19 cellular contexts compared by ENCODE assay signal in genomic region chr6:142518126-142518525, GRCh38.
DNase-seq lines count a peak whose midpoint lies in the region; TF ChIP-seq lines count a peak whose summit lies in the region.
"Had no signal": no experiment of that assay in that cellular context is flagged by ENCODE, and none has a peak within 500 bp of the region (broad histone marks: within the 10 kb centered on the region; RNA-seq: fewer than 3 reads in every experiment).

No MANE protein-coding gene starts in this region.

- in situ Hi-C loops in GM13976 (cut with MboI; ENCODE audit: low sequenced_read_pairs, unreplicated experiment) = no loop called here

- H3K9me3 ChIP-seq in BLaER1 treated with 17β-estradiol and CSF1 and Interleukin-3, amounts not matched to agents 10 nM and 100 nM (replicated peaks in 1 of 11) = peaks cover 0 to 9% (median 0%) of the 10 kb centered on the region in 11 experiments; a peak in 4 of 22 replicates
- peaks cover 0 to 6% (median 0%) of the 10 kb centered on the region in 4 donors for H3K9me3 ChIP-seq in esophagus muscularis mucosa
- H3K9me3 ChIP-seq: tibial artery had no signal

- no peaks in the 10 kb centered on the region for H3K27me3 ChIP-seq in BLaER1 treated with 17β-estradiol and CSF1 and Interleukin-3, amounts not matched to agents 10 nM and 100 nM
- H3K27me3 ChIP-seq in esophagus muscularis mucosa = no peaks in the 10 kb centered on the region
- H3K27me3 ChIP-seq: neural progenitor cell, tibial artery had no signal

- peaks cover 0 to 10% (median 8%) of the 10 kb centered on the region in 10 experiments; a peak in 11 of 20 replicates for H3K4me1 ChIP-seq in BLaER1 treated with 17β-estradiol and CSF1 and Interleukin-3, amounts not matched to agents 10 nM and 100 nM
- peaks cover 0 to 10% (median 2%) of the 10 kb centered on the region in 4 donors for H3K4me1 ChIP-seq in esophagus muscularis mucosa
- H3K4me1 ChIP-seq: neural progenitor cell, tibial artery had no signal

- H3K27ac ChIP-seq in BLaER1 treated with 17β-estradiol and CSF1 and Interleukin-3, amounts not matched to agents 10 nM and 100 nM = no peak overlapping the region
- H3K27ac ChIP-seq in esophagus muscularis mucosa (replicated peaks in 1 of 4) = no peak overlapping the region
- H3K27ac ChIP-seq: neural progenitor cell, tibial artery had no signal

- WGBS in esophagus muscularis mucosa = no CpG with 5 or more reads among the region's 3 CpGs

- no peak overlapping the region for H3K4me3 ChIP-seq in BLaER1 treated with 17β-estradiol and CSF1 and Interleukin-3, amounts not matched to agents 10 nM and 100 nM
- H3K4me3 ChIP-seq in epithelial cell of esophagus (ENCODE audit: low read length) (no peak overlapping the region), esophagus muscularis mucosa (no peak overlapping the region)
- H3K4me3 ChIP-seq: neural progenitor cell, tibial artery had no signal

- TF ChIP-seq POLR2A in esophagus muscularis mucosa (IDR thresholded peaks at IDR 0.05; ENCODE audit: low read depth) = no peak

- TF ChIP-seq CTCF in epithelial cell of esophagus (IDR thresholded peaks at IDR 0.05; ENCODE audit: insufficient read depth, low read depth, low read length, missing control alignments) = no peak
- TF ChIP-seq CTCF in GM13976 (IDR thresholded peaks at IDR 0.05; ENCODE audit: borderline replicate concordance, control extremely low read depth, extremely low read depth, insufficient read depth, missing control alignments) = no peak
- TF ChIP-seq CTCF in esophagus muscularis mucosa (IDR thresholded peaks at IDR 0.05) = no peak

- no peak for TF ChIP-seq EP300 in esophagus muscularis mucosa (IDR thresholded peaks at IDR 0.05)

- DNase-seq in DMS 273 treated with DMSO at 0.1 percent for 48 hours (lab: John Stamatoyannopoulos, UW) = peak; percentile 88
- peak; percentile 97 for DNase-seq in NCI-H2171 treated with DMSO at 0.1 percent for 48 hours (lab: John Stamatoyannopoulos, UW)
- DNase-seq in epithelial cell of esophagus (ENCODE audit: low read depth) = peak; percentile 27
- DNase-seq in OCI-M2 (lab: John Stamatoyannopoulos, UW; ENCODE audit: unreplicated experiment) = no peak
- no peak for DNase-seq in GM13976 (ENCODE audit: low spot score)
- DNase-seq in esophagus muscularis mucosa (ENCODE audit: extremely low spot score) = no peak
- DNase-seq: activated CD4-positive, alpha-beta T cell treated with anti-CD3 and anti-CD28 coated beads for 36 hours; activated effector memory CD4-positive, alpha-beta T cell treated with anti-CD3 and anti-CD28 coated beads, Interleukin-2, amount 50 U/mL, for 16 hours; amygdala; cerebellar nuclear complex; DMS53; effector memory CD4-positive, alpha-beta T cell; mesenchymal stem cell; NCI-H2029; stimulated activated naive B cell treated with anti-CD40 and anti-IgM and Interleukin-4, amounts not matched to agents 10 μg/mL and 1 μg/mL and 100 μg/mL, for 72 hours; T-helper 9 cell; tibial artery had no signal

- H3K4me2 ChIP-seq in BLaER1 treated with 17β-estradiol and CSF1 and Interleukin-3, amounts not matched to agents 10 nM and 100 nM = peak overlapping the region in 7 of 11 experiments; percentile 35 to 53 (median 46); a peak in 14 of 22 replicates
- H3K4me2 ChIP-seq: neural progenitor cell had no signal

- H3K9ac ChIP-seq in BLaER1 treated with 17β-estradiol and CSF1 and Interleukin-3, amounts not matched to agents 10 nM and 100 nM = no peak overlapping the region
- H3K9ac ChIP-seq: neural progenitor cell had no signal

- intact Hi-C loops in esophagus muscularis mucosa (cut with DNase I) = no loop called here

- no peaks in the 10 kb centered on the region for H3K36me3 ChIP-seq in BLaER1 treated with 17β-estradiol and CSF1 and Interleukin-3, amounts not matched to agents 10 nM and 100 nM
- no peaks in the 10 kb centered on the region for H3K36me3 ChIP-seq in esophagus muscularis mucosa
- H3K36me3 ChIP-seq: neural progenitor cell, tibial artery had no signal

- H4K20me1 ChIP-seq in BLaER1 treated with 17β-estradiol and CSF1 and Interleukin-3, amounts not matched to agents 10 nM and 100 nM = no peaks in the 10 kb centered on the region

Comparison
In these comparisons a context has a peak if more than half of its experiments do, and no peak if none do; other contexts are left out.
1. DNase-seq: peak in DMS 273 treated with DMSO at 0.1 percent for 48 hours (single experiment), NCI-H2171 treated with DMSO at 0.1 percent for 48 hours (single experiment) and epithelial cell of esophagus (single experiment); none in OCI-M2 (single experiment), GM13976 (single experiment) and esophagus muscularis mucosa (single experiment).